In the genomic region with DNA sequence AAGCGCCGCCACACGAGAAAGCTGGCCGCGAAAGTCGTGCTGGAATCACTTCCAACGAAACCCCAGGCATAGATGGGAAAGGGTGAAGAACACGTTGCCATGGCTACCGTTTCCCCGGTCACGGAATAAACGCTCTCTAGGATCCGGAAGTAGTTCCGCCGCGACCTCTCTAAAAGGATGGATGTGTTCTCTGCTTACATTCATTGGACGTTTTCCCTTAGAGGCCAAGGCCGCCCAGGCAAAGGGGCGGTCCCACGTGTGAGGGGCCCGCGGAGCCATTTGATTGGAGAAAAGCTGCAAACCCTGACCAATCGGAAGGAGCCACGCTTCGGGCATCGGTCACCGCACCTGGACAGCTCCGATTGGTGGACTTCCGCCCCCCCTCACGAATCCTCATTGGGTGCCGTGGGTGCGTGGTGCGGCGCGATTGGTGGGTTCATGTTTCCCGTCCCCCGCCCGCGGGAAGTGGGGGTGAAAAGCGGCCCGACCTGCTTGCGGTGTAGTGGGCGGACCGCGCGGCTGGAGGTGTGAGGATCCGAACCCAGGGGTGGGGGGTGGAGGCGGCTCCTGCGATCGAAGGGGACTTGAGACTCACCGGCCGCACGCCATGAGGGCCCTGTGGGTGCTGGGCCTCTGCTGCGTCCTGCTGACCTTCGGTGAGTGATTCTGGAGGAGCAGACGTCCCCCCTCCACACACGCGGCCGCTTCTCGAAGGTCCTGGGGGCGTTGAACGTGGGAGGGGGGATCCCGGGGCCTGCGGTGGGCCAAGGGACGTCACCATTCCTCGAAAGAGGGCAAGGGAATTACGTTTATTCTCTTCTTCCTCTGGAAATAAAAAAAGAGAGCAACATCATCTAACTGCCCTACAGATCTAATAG, we compare ENCODE assay signal across 1 cellular context.
TF ChIP-seq lines count a peak whose summit lies in the region.

A gene (plus strand): TSS at position 502 of the 878 bp plus-strand sequence. CDS start 106 bp downstream, at position 608.

TF ChIP-seq in GM12878, 131 proteins besides CTCF, POLR2A, EP300 and RAD21 (continued from another document and continues in another):
- TF ChIP-seq, protein P1, sequence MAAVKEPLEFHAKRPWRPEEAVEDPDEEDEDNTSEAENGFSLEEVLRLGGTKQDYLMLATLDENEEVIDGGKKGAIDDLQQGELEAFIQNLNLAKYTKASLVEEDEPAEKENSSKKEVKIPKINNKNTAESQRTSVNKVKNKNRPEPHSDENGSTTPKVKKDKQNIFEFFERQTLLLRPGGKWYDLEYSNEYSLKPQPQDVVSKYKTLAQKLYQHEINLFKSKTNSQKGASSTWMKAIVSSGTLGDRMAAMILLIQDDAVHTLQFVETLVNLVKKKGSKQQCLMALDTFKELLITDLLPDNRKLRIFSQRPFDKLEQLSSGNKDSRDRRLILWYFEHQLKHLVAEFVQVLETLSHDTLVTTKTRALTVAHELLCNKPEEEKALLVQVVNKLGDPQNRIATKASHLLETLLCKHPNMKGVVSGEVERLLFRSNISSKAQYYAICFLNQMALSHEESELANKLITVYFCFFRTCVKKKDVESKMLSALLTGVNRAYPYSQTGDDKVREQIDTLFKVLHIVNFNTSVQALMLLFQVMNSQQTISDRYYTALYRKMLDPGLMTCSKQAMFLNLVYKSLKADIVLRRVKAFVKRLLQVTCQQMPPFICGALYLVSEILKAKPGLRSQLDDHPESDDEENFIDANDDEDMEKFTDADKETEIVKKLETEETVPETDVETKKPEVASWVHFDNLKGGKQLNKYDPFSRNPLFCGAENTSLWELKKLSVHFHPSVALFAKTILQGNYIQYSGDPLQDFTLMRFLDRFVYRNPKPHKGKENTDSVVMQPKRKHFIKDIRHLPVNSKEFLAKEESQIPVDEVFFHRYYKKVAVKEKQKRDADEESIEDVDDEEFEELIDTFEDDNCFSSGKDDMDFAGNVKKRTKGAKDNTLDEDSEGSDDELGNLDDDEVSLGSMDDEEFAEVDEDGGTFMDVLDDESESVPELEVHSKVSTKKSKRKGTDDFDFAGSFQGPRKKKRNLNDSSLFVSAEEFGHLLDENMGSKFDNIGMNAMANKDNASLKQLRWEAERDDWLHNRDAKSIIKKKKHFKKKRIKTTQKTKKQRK (IDR thresholded peaks at IDR 0.05; ENCODE audit: low read depth, low read length): no peak
- TF ChIP-seq JUND (IDR thresholded peaks at IDR 0.05; ENCODE audit: low read depth, low read length) (no peak), CHD4 (IDR thresholded peaks at IDR 0.05) (no peak), SUPT20H (IDR thresholded peaks at IDR 0.05; ENCODE audit: borderline replicate concordance, control insufficient read depth, low read depth, low read length) (no peak), SMAD5 (IDR thresholded peaks at IDR 0.05; ENCODE audit: low read depth) (peak; percentile 91), ZNF217 (IDR thresholded peaks at IDR 0.05) (no peak), ASH2L (IDR thresholded peaks at IDR 0.05; ENCODE audit: borderline replicate concordance, low read depth) (no peak), BRCA1 (IDR thresholded peaks at IDR 0.05; ENCODE audit: low read depth, low read length) (no peak), RCOR1 (conservative IDR thresholded peaks at IDR 0.05; ENCODE audit: low read depth, low read length) (no peak), MTA3 (IDR thresholded peaks at IDR 0.05; ENCODE audit: borderline replicate concordance, low read length) (no peak), ZNF274 (IDR thresholded peaks at IDR 0.05; ENCODE audit: insufficient read depth, insufficient read length) (no peak), LARP7 (IDR thresholded peaks at IDR 0.05) (no peak; the same call in none of the 2 replicates), ETV6 (conservative IDR thresholded peaks at IDR 0.05 in 1 of 2, IDR thresholded peaks at IDR 0.05 in 1 of 2; ENCODE audit: borderline replicate concordance in 1 of 2, low read depth in 1 of 2) (0 out of 4 replicates have a peak, but pooled peaks of 1 of the 2 experiments have one; percentile 30), NR2F1 (conservative IDR thresholded peaks at IDR 0.05) (peak; percentile 80), YBX1 (IDR thresholded peaks at IDR 0.05) (no peak), RBBP5 (conservative IDR thresholded peaks at IDR 0.05) (no peak), PAX8 (IDR thresholded peaks at IDR 0.05) (no peak), ZNF384 (IDR thresholded peaks at IDR 0.05; ENCODE audit: borderline replicate concordance, low read depth, low read length) (peak; percentile 17; the same call in 1 of the 2 replicates), CREM (IDR thresholded peaks at IDR 0.05; ENCODE audit: low read depth) (peak; percentile 83), ZBED1 (IDR thresholded peaks at IDR 0.05; ENCODE audit: borderline replicate concordance) (0 out of 2 replicates have a peak, but pooled peaks have one; percentile 34), NBN (IDR thresholded peaks at IDR 0.05) (peak; percentile 88), MYB (IDR thresholded peaks at IDR 0.05; ENCODE audit: borderline replicate concordance, low read depth, low read length) (no peak), HCFC1 (IDR thresholded peaks at IDR 0.05; ENCODE audit: low read length) (peak; percentile 71), STAT3 (IDR thresholded peaks at IDR 0.05; ENCODE audit: low read depth, low read length) (0 out of 2 replicates have a peak, but pooled peaks have one; percentile 34), TAF1 (IDR thresholded peaks at IDR 0.05; ENCODE audit: borderline replicate concordance, low read depth, low read length) (peak; percentile 86), POLR2AphosphoS5 (IDR thresholded peaks at IDR 0.05; ENCODE audit: low read length) (peak; percentile 98), BACH1 (IDR thresholded peaks at IDR 0.05; ENCODE audit: borderline replicate concordance) (peak; percentile 94), SUZ12 (IDR thresholded peaks at IDR 0.05; ENCODE audit: unreplicated experiment) (no peak), STAT1 (conservative IDR thresholded peaks at IDR 0.05) (peak; percentile 89; the same call in 1 of the 2 replicates), NFYA (IDR thresholded peaks at IDR 0.05; ENCODE audit: borderline replicate concordance, low read depth, low read length) (peak; percentile 49), PAX5 (IDR thresholded peaks at IDR 0.05; ENCODE audit: borderline replicate concordance, low read depth, low read length) (peak; percentile 30; the same call in 1 of the 2 replicates), IRF4 (IDR thresholded peaks at IDR 0.05; ENCODE audit: low read depth, low read length) (no peak), MYC (IDR thresholded peaks at IDR 0.05; ENCODE audit: insufficient read depth, insufficient read length, insufficient replicate concordance, low read length, severe bottlenecking) (peak; percentile 75), SREBF2 (IDR thresholded peaks at IDR 0.05; ENCODE audit: low read length) (peak; percentile 6; the same call in 1 of the 2 replicates), FOS (IDR thresholded peaks at IDR 0.05; ENCODE audit: borderline replicate concordance, extremely low read depth, insufficient read length) (peak; percentile 74), RELA (IDR thresholded peaks at IDR 0.05; ENCODE audit: borderline replicate concordance, partially characterized antibody) (peak; percentile 62), YY1 (IDR thresholded peaks at IDR 0.05; ENCODE audit: low read depth, low read length) (peak; percentile 82; the same call in 1 of the 2 replicates), RFX5 (IDR thresholded peaks at IDR 0.05; ENCODE audit: low read depth, low read length) (peak; percentile 92), CBX3 (IDR thresholded peaks at IDR 0.05; ENCODE audit: borderline replicate concordance, low read depth) (no peak), JUNB (IDR thresholded peaks at IDR 0.05) (no peak)
- TF ChIP-seq, protein P2, sequence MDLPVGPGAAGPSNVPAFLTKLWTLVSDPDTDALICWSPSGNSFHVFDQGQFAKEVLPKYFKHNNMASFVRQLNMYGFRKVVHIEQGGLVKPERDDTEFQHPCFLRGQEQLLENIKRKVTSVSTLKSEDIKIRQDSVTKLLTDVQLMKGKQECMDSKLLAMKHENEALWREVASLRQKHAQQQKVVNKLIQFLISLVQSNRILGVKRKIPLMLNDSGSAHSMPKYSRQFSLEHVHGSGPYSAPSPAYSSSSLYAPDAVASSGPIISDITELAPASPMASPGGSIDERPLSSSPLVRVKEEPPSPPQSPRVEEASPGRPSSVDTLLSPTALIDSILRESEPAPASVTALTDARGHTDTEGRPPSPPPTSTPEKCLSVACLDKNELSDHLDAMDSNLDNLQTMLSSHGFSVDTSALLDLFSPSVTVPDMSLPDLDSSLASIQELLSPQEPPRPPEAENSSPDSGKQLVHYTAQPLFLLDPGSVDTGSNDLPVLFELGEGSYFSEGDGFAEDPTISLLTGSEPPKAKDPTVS (IDR thresholded peaks at IDR 0.05; ENCODE audit: low read depth, low read length): no peak
- TF ChIP-seq, protein P3, sequence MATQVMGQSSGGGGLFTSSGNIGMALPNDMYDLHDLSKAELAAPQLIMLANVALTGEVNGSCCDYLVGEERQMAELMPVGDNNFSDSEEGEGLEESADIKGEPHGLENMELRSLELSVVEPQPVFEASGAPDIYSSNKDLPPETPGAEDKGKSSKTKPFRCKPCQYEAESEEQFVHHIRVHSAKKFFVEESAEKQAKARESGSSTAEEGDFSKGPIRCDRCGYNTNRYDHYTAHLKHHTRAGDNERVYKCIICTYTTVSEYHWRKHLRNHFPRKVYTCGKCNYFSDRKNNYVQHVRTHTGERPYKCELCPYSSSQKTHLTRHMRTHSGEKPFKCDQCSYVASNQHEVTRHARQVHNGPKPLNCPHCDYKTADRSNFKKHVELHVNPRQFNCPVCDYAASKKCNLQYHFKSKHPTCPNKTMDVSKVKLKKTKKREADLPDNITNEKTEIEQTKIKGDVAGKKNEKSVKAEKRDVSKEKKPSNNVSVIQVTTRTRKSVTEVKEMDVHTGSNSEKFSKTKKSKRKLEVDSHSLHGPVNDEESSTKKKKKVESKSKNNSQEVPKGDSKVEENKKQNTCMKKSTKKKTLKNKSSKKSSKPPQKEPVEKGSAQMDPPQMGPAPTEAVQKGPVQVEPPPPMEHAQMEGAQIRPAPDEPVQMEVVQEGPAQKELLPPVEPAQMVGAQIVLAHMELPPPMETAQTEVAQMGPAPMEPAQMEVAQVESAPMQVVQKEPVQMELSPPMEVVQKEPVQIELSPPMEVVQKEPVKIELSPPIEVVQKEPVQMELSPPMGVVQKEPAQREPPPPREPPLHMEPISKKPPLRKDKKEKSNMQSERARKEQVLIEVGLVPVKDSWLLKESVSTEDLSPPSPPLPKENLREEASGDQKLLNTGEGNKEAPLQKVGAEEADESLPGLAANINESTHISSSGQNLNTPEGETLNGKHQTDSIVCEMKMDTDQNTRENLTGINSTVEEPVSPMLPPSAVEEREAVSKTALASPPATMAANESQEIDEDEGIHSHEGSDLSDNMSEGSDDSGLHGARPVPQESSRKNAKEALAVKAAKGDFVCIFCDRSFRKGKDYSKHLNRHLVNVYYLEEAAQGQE (IDR thresholded peaks at IDR 0.05; ENCODE audit: low read depth, low read length): no peak
- TF ChIP-seq, protein P4, sequence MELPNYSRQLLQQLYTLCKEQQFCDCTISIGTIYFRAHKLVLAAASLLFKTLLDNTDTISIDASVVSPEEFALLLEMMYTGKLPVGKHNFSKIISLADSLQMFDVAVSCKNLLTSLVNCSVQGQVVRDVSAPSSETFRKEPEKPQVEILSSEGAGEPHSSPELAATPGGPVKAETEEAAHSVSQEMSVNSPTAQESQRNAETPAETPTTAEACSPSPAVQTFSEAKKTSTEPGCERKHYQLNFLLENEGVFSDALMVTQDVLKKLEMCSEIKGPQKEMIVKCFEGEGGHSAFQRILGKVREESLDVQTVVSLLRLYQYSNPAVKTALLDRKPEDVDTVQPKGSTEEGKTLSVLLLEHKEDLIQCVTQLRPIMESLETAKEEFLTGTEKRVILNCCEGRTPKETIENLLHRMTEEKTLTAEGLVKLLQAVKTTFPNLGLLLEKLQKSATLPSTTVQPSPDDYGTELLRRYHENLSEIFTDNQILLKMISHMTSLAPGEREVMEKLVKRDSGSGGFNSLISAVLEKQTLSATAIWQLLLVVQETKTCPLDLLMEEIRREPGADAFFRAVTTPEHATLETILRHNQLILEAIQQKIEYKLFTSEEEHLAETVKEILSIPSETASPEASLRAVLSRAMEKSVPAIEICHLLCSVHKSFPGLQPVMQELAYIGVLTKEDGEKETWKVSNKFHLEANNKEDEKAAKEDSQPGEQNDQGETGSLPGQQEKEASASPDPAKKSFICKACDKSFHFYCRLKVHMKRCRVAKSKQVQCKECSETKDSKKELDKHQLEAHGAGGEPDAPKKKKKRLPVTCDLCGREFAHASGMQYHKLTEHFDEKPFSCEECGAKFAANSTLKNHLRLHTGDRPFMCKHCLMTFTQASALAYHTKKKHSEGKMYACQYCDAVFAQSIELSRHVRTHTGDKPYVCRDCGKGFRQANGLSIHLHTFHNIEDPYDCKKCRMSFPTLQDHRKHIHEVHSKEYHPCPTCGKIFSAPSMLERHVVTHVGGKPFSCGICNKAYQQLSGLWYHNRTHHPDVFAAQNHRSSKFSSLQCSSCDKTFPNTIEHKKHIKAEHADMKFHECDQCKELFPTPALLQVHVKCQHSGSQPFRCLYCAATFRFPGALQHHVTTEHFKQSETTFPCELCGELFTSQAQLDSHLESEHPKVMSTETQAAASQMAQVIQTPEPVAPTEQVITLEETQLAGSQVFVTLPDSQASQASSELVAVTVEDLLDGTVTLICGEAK (IDR thresholded peaks at IDR 0.05; ENCODE audit: borderline replicate concordance): peak; percentile 95
- TF ChIP-seq, protein P5, sequence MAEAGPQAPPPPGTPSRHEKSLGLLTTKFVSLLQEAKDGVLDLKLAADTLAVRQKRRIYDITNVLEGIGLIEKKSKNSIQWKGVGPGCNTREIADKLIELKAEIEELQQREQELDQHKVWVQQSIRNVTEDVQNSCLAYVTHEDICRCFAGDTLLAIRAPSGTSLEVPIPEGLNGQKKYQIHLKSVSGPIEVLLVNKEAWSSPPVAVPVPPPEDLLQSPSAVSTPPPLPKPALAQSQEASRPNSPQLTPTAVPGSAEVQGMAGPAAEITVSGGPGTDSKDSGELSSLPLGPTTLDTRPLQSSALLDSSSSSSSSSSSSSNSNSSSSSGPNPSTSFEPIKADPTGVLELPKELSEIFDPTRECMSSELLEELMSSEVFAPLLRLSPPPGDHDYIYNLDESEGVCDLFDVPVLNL (IDR thresholded peaks at IDR 0.05; ENCODE audit: low read depth, low read length): peak; percentile 88
- TF ChIP-seq, protein P6, sequence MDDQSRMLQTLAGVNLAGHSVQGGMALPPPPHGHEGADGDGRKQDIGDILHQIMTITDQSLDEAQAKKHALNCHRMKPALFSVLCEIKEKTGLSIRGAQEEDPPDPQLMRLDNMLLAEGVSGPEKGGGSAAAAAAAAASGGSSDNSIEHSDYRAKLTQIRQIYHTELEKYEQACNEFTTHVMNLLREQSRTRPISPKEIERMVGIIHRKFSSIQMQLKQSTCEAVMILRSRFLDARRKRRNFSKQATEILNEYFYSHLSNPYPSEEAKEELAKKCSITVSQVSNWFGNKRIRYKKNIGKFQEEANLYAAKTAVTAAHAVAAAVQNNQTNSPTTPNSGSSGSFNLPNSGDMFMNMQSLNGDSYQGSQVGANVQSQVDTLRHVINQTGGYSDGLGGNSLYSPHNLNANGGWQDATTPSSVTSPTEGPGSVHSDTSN (IDR thresholded peaks at IDR 0.05; ENCODE audit: insufficient replicate concordance, low read depth, low read length): no peak
